33 cellular contexts compared by ENCODE assay signal in the genomic region with DNA sequence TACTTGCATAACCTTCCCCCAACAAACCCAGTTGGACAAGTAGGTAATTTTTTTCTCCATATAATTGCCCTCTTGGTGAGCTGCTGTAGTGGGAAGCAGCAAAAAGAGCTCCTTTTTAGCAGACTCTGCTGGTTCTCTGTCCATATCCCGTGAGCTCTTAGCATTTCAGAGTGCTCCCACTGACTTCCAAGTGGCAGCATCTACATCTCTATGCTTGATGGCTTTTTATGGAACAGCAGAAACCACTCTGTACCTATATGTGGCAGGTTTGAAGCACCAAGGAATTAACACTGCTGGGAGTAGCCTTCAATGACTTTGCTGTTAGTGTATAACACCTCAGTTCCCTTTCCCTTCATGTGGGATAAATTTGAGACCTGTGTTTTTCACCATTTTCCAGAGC.
"Had no signal": no experiment of that assay in that cellular context is flagged by ENCODE, and none has a peak within 500 bp of the region (broad histone marks: within the 10 kb centered on the region; RNA-seq: fewer than 3 reads in every experiment).

No MANE protein-coding gene starts in this region.

- H3K9ac ChIP-seq: KMS-11 had no signal

- H3K4me3 ChIP-seq: PC-9 had no signal

- H3K27ac ChIP-seq: brain microvascular endothelial cell, KMS-11, PC-9, RWPE1, VCaP had no signal

- ATAC-seq: activated CD8-positive, alpha-beta T cell treated with anti-CD3 and anti-CD28 coated beads for 36 hours; activated naive CD8-positive, alpha-beta T cell treated with anti-CD3 and anti-CD28 coated beads, Interleukin-2, amount 50 U/mL, for 24 hours; Right ventricle myocardium inferior; SK-N-SH treated with all-trans-retinoic acid at 6 μM for 48 hours had no signal

- H3K4me2 ChIP-seq: KMS-11, PC-9 had no signal

- DNase-seq: activated CD4-positive, alpha-beta T cell treated with anti-CD3 and anti-CD28 coated beads, Interleukin-2, amount 10 ng/mL, durations not matched to agents 24 days and 14 days; activated CD4-positive, alpha-beta T cell treated with anti-CD3 and anti-CD28 coated beads, Interleukin-2, amount 50 U/mL, for 4 hours; activated CD8-positive, alpha-beta T cell treated with anti-CD3 and anti-CD28 coated beads for 36 hours; activated effector memory CD4-positive, alpha-beta T cell treated with Interleukin-2 at 50 U/mL for 16 hours; activated naive CD4-positive, alpha-beta T cell treated with anti-CD3 and anti-CD28 coated beads, Interleukin-2, amount 10 ng/mL, durations not matched to agents 7 days and 5 days; activated naive CD8-positive, alpha-beta T cell treated with anti-CD3 and anti-CD28 coated beads, Interleukin-2, amount 50 U/mL, for 24 hours; activated T-cell treated with anti-CD3 and anti-CD28 coated beads, Interleukin-2, amount 50 U/mL, for 24 hours; anterior cingulate cortex; brain microvascular endothelial cell; central memory CD4-positive, alpha-beta T cell; NCI-H1048; NCI-H1105 treated with DMSO at 0.1 percent for 48 hours; NCI-H1436; NCI-H1694; NCI-H1930; NCI-H2081 treated with DMSO at 0.1 percent for 48 hours; NCI-H2171; NCI-H510A; NCI-H526; NCI-H748 treated with DMSO at 0.1 percent for 48 hours; NK-92 treated with Interleukin-12 subunit alpha and Interleukin-12 subunit beta, amount 100 ng/mL, for 24 hours; PC-9; SIG-M5; SW 1271; T-helper 1 cell; T-helper 2 cell; T-helper 9 cell had no signal

- H2AFZ ChIP-seq: PC-9 had no signal

- H3K27ac Mint-ChIP-seq: activated CD4-positive, alpha-beta T cell treated with anti-CD3 and anti-CD28 coated beads, Interleukin-2, amount 10 ng/mL, durations not matched to agents 24 days and 14 days; activated CD8-positive, alpha-beta T cell treated with anti-CD3 and anti-CD28 coated beads for 36 hours; activated naive CD4-positive, alpha-beta T cell treated with anti-CD3 and anti-CD28 coated beads, Interleukin-2, amount 10 ng/mL, durations not matched to agents 7 days and 5 days; activated naive CD8-positive, alpha-beta T cell; activated naive CD8-positive, alpha-beta T cell treated with anti-CD3 and anti-CD28 coated beads, Interleukin-2, amount 50 U/mL, for 24 hours; activated T-cell treated with anti-CD3 and anti-CD28 coated beads, Interleukin-2, amount 50 U/mL, for 24 hours had no signal

- H3K27me3 Mint-ChIP-seq: activated CD4-positive, alpha-beta T cell treated with anti-CD3 and anti-CD28 coated beads, Interleukin-2, amount 10 ng/mL, durations not matched to agents 24 days and 14 days had no signal

- H3K9me3 Mint-ChIP-seq: activated CD4-positive, alpha-beta T cell treated with anti-CD3 and anti-CD28 coated beads, Interleukin-2, amount 10 ng/mL, durations not matched to agents 24 days and 14 days; activated CD8-positive, alpha-beta T cell treated with anti-CD3 and anti-CD28 coated beads for 36 hours; activated naive CD4-positive, alpha-beta T cell treated with anti-CD3 and anti-CD28 coated beads, Interleukin-2, amount 10 ng/mL, durations not matched to agents 7 days and 5 days; activated naive CD8-positive, alpha-beta T cell treated with anti-CD3 and anti-CD28 coated beads, Interleukin-2, amount 50 U/mL, for 24 hours; activated T-cell treated with anti-CD3 and anti-CD28 coated beads, Interleukin-2, amount 50 U/mL, for 24 hours had no signal

- H3K36me3 ChIP-seq: brain microvascular endothelial cell had no signal

- H3K4me3 Mint-ChIP-seq: activated CD4-positive, alpha-beta T cell treated with anti-CD3 and anti-CD28 coated beads, Interleukin-2, amount 10 ng/mL, durations not matched to agents 24 days and 14 days; activated CD8-positive, alpha-beta T cell treated with anti-CD3 and anti-CD28 coated beads for 36 hours; activated naive CD4-positive, alpha-beta T cell treated with anti-CD3 and anti-CD28 coated beads, Interleukin-2, amount 10 ng/mL, durations not matched to agents 7 days and 5 days; activated naive CD8-positive, alpha-beta T cell; activated naive CD8-positive, alpha-beta T cell treated with anti-CD3 and anti-CD28 coated beads, Interleukin-2, amount 50 U/mL, for 24 hours; activated T-cell treated with anti-CD3 and anti-CD28 coated beads, Interleukin-2, amount 50 U/mL, for 24 hours had no signal

- H3K27me3 ChIP-seq: brain microvascular endothelial cell had no signal

- H3K4me1 Mint-ChIP-seq: activated CD4-positive, alpha-beta T cell treated with anti-CD3 and anti-CD28 coated beads, Interleukin-2, amount 10 ng/mL, durations not matched to agents 24 days and 14 days; activated naive CD4-positive, alpha-beta T cell treated with anti-CD3 and anti-CD28 coated beads, Interleukin-2, amount 10 ng/mL, durations not matched to agents 7 days and 5 days; activated naive CD8-positive, alpha-beta T cell treated with anti-CD3 and anti-CD28 coated beads, Interleukin-2, amount 50 U/mL, for 24 hours had no signal

- H3K36me3 Mint-ChIP-seq: activated naive CD4-positive, alpha-beta T cell treated with anti-CD3 and anti-CD28 coated beads, Interleukin-2, amount 10 ng/mL, durations not matched to agents 7 days and 5 days; activated naive CD8-positive, alpha-beta T cell had no signal
